10 cellular contexts compared by ENCODE assay signal in genomic region chr9:126375386-126375785, GRCh38. TPM values are rescaled to one million over a fixed set of nuclear protein-coding genes. Genes with fewer than 3 reads are reported as not detected.
DNase-seq lines count a peak whose midpoint lies in the region; ATAC-seq and TF ChIP-seq lines count a peak whose summit lies in the region.
"Had no signal": no experiment of that assay in that cellular context is flagged by ENCODE, and none has a peak within 500 bp of the region (broad histone marks: within the 10 kb centered on the region; RNA-seq: fewer than 3 reads in every experiment).

No MANE protein-coding gene starts in this region.

- peak overlapping the region; percentile 24 for H3K27ac Mint-ChIP-seq in activated T-cell treated with anti-CD3 and anti-CD28 coated beads, Interleukin-2, amount 50 U/mL, for 24 hours
- peak overlapping the region; percentile 48 for H3K27ac Mint-ChIP-seq in type B pancreatic cell

- no peaks in the 10 kb centered on the region for H3K27me3 Mint-ChIP-seq in activated T-cell treated with anti-CD3 and anti-CD28 coated beads, Interleukin-2, amount 50 U/mL, for 24 hours
- no peaks in the 10 kb centered on the region for H3K27me3 Mint-ChIP-seq in type B pancreatic cell
- H3K27me3 Mint-ChIP-seq: CD4-positive, CD25-positive, alpha-beta regulatory T cell had no signal

- H3K4me3 Mint-ChIP-seq in activated T-cell treated with anti-CD3 and anti-CD28 coated beads, Interleukin-2, amount 50 U/mL, for 24 hours = no peak overlapping the region
- H3K4me3 Mint-ChIP-seq in type B pancreatic cell = peak overlapping the region; percentile 57
- H3K4me3 Mint-ChIP-seq: CD4-positive, CD25-positive, alpha-beta regulatory T cell had no signal

- peaks cover 18% of the 10 kb centered on the region for H3K4me1 Mint-ChIP-seq in activated T-cell treated with anti-CD3 and anti-CD28 coated beads, Interleukin-2, amount 50 U/mL, for 24 hours (ENCODE audit: low read depth)
- H3K4me1 Mint-ChIP-seq in type B pancreatic cell (ENCODE audit: unreplicated experiment) = peaks cover 75% of the 10 kb centered on the region

- H3K9me3 ChIP-seq in adipocyte (ENCODE audit: control insufficient read depth, low read length) = no peaks in the 10 kb centered on the region

- H3K4me3 ChIP-seq in adipocyte (ENCODE audit: low read length) = peak overlapping the region; percentile 58

- no peak for TF ChIP-seq CTCF in type B pancreatic cell (conservative IDR thresholded peaks at IDR 0.05)

- peak overlapping the region; percentile 53 for H3K9ac ChIP-seq in adipocyte (ENCODE audit: low read length)

- H3K36me3 ChIP-seq in adipocyte (ENCODE audit: control insufficient read depth, insufficient read depth, low read length, severe bottlenecking) = no peaks in the 10 kb centered on the region

- H3K4me1 ChIP-seq in adipocyte (ENCODE audit: control insufficient read depth, insufficient read depth, low read length) = peaks cover 13% of the 10 kb centered on the region

- no peaks in the 10 kb centered on the region for H3K9me3 Mint-ChIP-seq in activated T-cell treated with anti-CD3 and anti-CD28 coated beads, Interleukin-2, amount 50 U/mL, for 24 hours
- no peaks in the 10 kb centered on the region for H3K9me3 Mint-ChIP-seq in type B pancreatic cell
- H3K9me3 Mint-ChIP-seq: CD4-positive, CD25-positive, alpha-beta regulatory T cell had no signal

- H3K36me3 Mint-ChIP-seq in activated T-cell treated with anti-CD3 and anti-CD28 coated beads, Interleukin-2, amount 50 U/mL, for 24 hours (ENCODE audit: low read depth) = no peaks in the 10 kb centered on the region
- H3K36me3 Mint-ChIP-seq in type B pancreatic cell = peaks cover 4% of the 10 kb centered on the region

- no peaks in the 10 kb centered on the region for H3K27me3 ChIP-seq in adipocyte (replicated peaks; ENCODE audit: control insufficient read depth, insufficient read depth, low read length)

- ATAC-seq in left lobe of liver (peak; percentile 54), GM18511 (IDR thresholded peaks at IDR 0.05; ENCODE audit: unreplicated experiment) (no peak)

- DNase-seq in activated T-cell treated with anti-CD3 and anti-CD28 coated beads, Interleukin-2, amount 50 U/mL, for 24 hours = no peak
- no peak for DNase-seq in activated T-cell treated with anti-CD3 and anti-CD28 coated beads for 4 hours
- DNase-seq in adipocyte (ENCODE audit: low read depth) = no peak
- DNase-seq in left lobe of liver (ENCODE audit: low spot score) = peak; percentile 33
- DNase-seq in type B pancreatic cell (ENCODE audit: extremely low spot score, unreplicated experiment) = no peak
- no peak for DNase-seq in NCI-H2171 treated with DMSO at 0.1 percent for 48 hours (lab: John Stamatoyannopoulos, UW)
- DNase-seq in OCI-M2 (lab: John Stamatoyannopoulos, UW; ENCODE audit: unreplicated experiment) = no peak
- DNase-seq: CD4-positive, CD25-positive, alpha-beta regulatory T cell; NCI-H1092 treated with DMSO at 0.1 percent for 48 hours had no signal

RNA-seq across cellular contexts. Expression of gene MVB12B, which starts 48.8 kb away (rescaled TPM):
- 8.8 TPM for total RNA-seq in left lobe of liver
- total RNA-seq in type B pancreatic cell (ENCODE audit: low replicate concordance) = 11.4 and 26.1 TPM in 2 replicates
